ENCODE assay signal across 8 cellular contexts in the genomic region with DNA sequence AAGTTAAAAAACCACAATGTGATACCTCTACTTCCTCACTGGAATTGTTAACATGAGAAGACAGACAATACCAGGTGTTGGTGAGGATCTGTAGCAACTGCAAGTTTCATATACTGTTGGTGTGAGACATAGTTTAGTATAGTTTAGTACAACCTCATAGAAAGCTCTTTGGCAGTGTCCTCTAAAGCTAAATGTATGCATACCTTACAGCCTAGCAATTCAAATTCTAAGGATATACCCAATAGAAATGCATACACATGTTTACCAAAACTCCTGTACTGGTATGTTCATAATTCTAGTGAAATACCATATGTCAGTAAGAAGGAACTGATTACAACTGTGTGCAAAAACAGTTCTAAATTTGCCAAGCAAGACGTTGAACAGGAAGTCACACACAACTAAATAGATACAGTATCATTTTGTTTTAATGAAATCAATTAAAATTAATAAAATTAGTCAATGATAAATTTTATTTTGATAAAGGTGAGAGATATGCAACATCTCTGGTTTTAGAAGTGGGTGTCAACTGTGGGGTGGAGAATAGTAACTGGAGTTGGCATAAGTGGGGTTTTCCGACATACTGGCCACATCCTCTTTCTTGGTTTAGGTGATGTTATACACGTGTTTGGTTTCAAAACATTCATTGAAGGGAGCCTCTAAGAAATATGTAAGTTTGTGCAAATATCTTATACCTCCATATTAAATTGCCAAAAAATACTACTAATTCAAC.
DNase-seq lines count a peak whose midpoint lies in the region; ATAC-seq and TF ChIP-seq lines count a peak whose summit lies in the region.

No MANE protein-coding gene starts in this region.

- peaks cover 3% of the 10 kb centered on the region for H3K27me3 Mint-ChIP-seq in Caco-2 (ENCODE audit: insufficient read depth, unreplicated experiment)

- no peak for TF ChIP-seq CTCF in Caco-2 (IDR thresholded peaks at IDR 0.05; ENCODE audit: insufficient read depth in 1 of 2, low read depth in 1 of 2, low read length in 1 of 2, severe bottlenecking in 1 of 2, unreplicated experiment in 1 of 2)

- H3K9me3 ChIP-seq in Caco-2: no peaks in the 10 kb centered on the region

- H3K27me3 ChIP-seq in Caco-2 (replicated peaks; ENCODE audit: control insufficient read depth, insufficient read depth, low read length): no peaks in the 10 kb centered on the region

- H3K4me1 ChIP-seq in Caco-2: no peaks in the 10 kb centered on the region

- H3K36me3 ChIP-seq in Caco-2 (ENCODE audit: control insufficient read depth, insufficient read depth, low read length): no peaks in the 10 kb centered on the region

- no peak overlapping the region for H3K4me3 Mint-ChIP-seq in Caco-2 (ENCODE audit: unreplicated experiment)

- no peak overlapping the region for H3K27ac Mint-ChIP-seq in Caco-2 (ENCODE audit: unreplicated experiment)

- no peaks in the 10 kb centered on the region for H3K4me1 Mint-ChIP-seq in Caco-2 (ENCODE audit: low read depth, unreplicated experiment)

- DNase-seq in stimulated activated CD4-positive, alpha-beta T cell treated with anti-CD3 and anti-CD28 coated beads, Interleukin-12 subunit alpha, Interleukin-12 subunit beta, amount 100 ng/mL, for 48 hours (ENCODE audit: low read depth in 2 of 3, low spot score in 1 of 3): peak in 2 of 3 donors; percentile 2 to 24
- no peak for DNase-seq in stimulated activated CD4-positive, alpha-beta T cell treated with anti-CD3 and anti-CD28 coated beads, Interleukin-4, amount 100 ng/mL, for 1 hour
- DNase-seq in activated CD4-positive, alpha-beta T cell treated with anti-CD3 and anti-CD28 coated beads for 48 hours: peak; percentile 29
- DNase-seq in stimulated activated naive CD8-positive, alpha-beta T cell treated with anti-CD3 and anti-CD28 coated beads, Interleukin-15, Interleukin-2, amounts not matched to agents 100 U/mL and 50 U/mL, for 24 hours: peak; percentile 40
- no peak for DNase-seq in NK-92 treated with Interleukin-12 subunit alpha and Interleukin-12 subunit beta, amount 100 ng/mL, for 24 hours (lab: John Stamatoyannopoulos, UW)
- no peak for DNase-seq in Caco-2
- DNase-seq in A172 (ENCODE audit: low spot score): no peak

- no peak overlapping the region for H3K4me3 ChIP-seq in Caco-2 (ENCODE audit: low read depth, low read length)

- no peaks in the 10 kb centered on the region for H3K9me3 Mint-ChIP-seq in Caco-2 (ENCODE audit: unreplicated experiment)

- intact Hi-C loops in Caco-2 (cut with micrococcal nuclease; ENCODE audit: unreplicated experiment): no loop called here

- POLR2A ChIA-PET in Caco-2 (lab: Charles Lee): no interaction called here

- CTCF ChIA-PET in Caco-2 (lab: Charles Lee): interaction anchor here (0.6 kb wide), 1 partner anchor 332 kb away, joined by 3 read pairs; no protein-coding TSS in a partner anchor

- no TSS peak for BruUV-seq in Caco-2 (replicated peaks; lab: Mats Ljungman, UMichigan)

- ATAC-seq in HG03097 (IDR thresholded peaks at IDR 0.05; ENCODE audit: low FRiP score, unreplicated experiment): peak; percentile 91
- ATAC-seq in stimulated activated naive CD8-positive, alpha-beta T cell treated with anti-CD3 and anti-CD28 coated beads, Interleukin-15, Interleukin-2, amounts not matched to agents 100 U/mL and 50 U/mL, for 24 hours: peak; percentile 87

- no peaks in the 10 kb centered on the region for H3K36me3 Mint-ChIP-seq in Caco-2 (ENCODE audit: insufficient read depth, unreplicated experiment)

Comparison
In these comparisons a context has a peak if more than half of its experiments do, and no peak if none do; other contexts are left out.
1. DNase-seq: peak in stimulated activated CD4-positive, alpha-beta T cell treated with anti-CD3 and anti-CD28 coated beads, Interleukin-12 subunit alpha, Interleukin-12 subunit beta, amount 100 ng/mL, for 48 hours (2 of 3), activated CD4-positive, alpha-beta T cell treated with anti-CD3 and anti-CD28 coated beads for 48 hours (single experiment) and stimulated activated naive CD8-positive, alpha-beta T cell treated with anti-CD3 and anti-CD28 coated beads, Interleukin-15, Interleukin-2, amounts not matched to agents 100 U/mL and 50 U/mL, for 24 hours (single experiment); none in stimulated activated CD4-positive, alpha-beta T cell treated with anti-CD3 and anti-CD28 coated beads, Interleukin-4, amount 100 ng/mL, for 1 hour (single experiment), NK-92 treated with Interleukin-12 subunit alpha and Interleukin-12 subunit beta, amount 100 ng/mL, for 24 hours (single experiment), Caco-2 (0 of 2) and A172 (single experiment).